In genomic region chr9:127154390-127155191, GRCh38 we compare ENCODE assay signal across 9 cellular contexts. TPM values are rescaled to one million over a fixed set of nuclear protein-coding genes. Genes with fewer than 3 reads are reported as not detected.
DNase-seq lines count a peak whose midpoint lies in the region; ATAC-seq and TF ChIP-seq lines count a peak whose summit lies in the region.
"Had no signal": no experiment of that assay in that cellular context is flagged by ENCODE, and none has a peak within 500 bp of the region (broad histone marks: within the 10 kb centered on the region; RNA-seq: fewer than 3 reads in every experiment).

No MANE protein-coding gene starts in this region.

- no peak overlapping the region for H2AFZ ChIP-seq in mesenchymal stem cell (ENCODE audit: low read depth, low read length)

- no peaks in the 10 kb centered on the region for H3K36me3 ChIP-seq in mesenchymal stem cell (ENCODE audit: control insufficient read depth in 1 of 2, insufficient read depth in 2 of 2, low read depth in 1 of 2, low read length in 2 of 2)

- peaks cover 9% of the 10 kb centered on the region for H3K4me1 ChIP-seq in mesenchymal stem cell (ENCODE audit: control insufficient read depth, insufficient read depth, low read depth, low read length)

- peak overlapping the region; percentile 69 for H3K9ac ChIP-seq in mesenchymal stem cell (ENCODE audit: low read length)

- no peak for DNase-seq in CD4-positive, alpha-beta T cell
- DNase-seq in anterior cingulate cortex (lab: John Stamatoyannopoulos, UW): peak in 33 of 58 donors; percentile 25 to 75 (median 42)
- no peak for DNase-seq in mesenchymal stem cell
- DNase-seq in NCI-H774 (lab: John Stamatoyannopoulos, UW): no peak
- DNase-seq in cerebellar nuclear complex (lab: John Stamatoyannopoulos, UW): no peak
- DNase-seq in DMS114 treated with DMSO at 0.1 percent for 48 hours (lab: John Stamatoyannopoulos, UW; ENCODE audit: unreplicated experiment): no peak

- CTCF ChIA-PET in CD4-positive, alpha-beta T cell (lab: Charles Lee): interaction anchor here (1.5 kb wide), 1 partner anchor 36 kb away, joined by 3 read pairs; no protein-coding TSS in a partner anchor

- no peak overlapping the region for H4K91ac ChIP-seq in mesenchymal stem cell (ENCODE audit: low read length)

- WGBS in mesenchymal stem cell: 91% methylated on average over 13 of the region's 13 CpGs

- H3K27me3 Mint-ChIP-seq in CD4-positive, alpha-beta T cell: peaks cover 4% of the 10 kb centered on the region

- no peak overlapping the region for H3K27ac Mint-ChIP-seq in CD4-positive, alpha-beta T cell

- H3K9me3 ChIP-seq in CD4-positive, alpha-beta T cell (ENCODE audit: control insufficient read depth, low read length): no peaks in the 10 kb centered on the region
- no peaks in the 10 kb centered on the region for H3K9me3 ChIP-seq in mesenchymal stem cell (ENCODE audit: control insufficient read depth, low read length)

- H3K79me1 ChIP-seq in mesenchymal stem cell (replicated peaks; ENCODE audit: low read length, poor library complexity, severe bottlenecking): no peaks in the 10 kb centered on the region

- H3K4me3 ChIP-seq in mesenchymal stem cell (ENCODE audit: insufficient read depth in 1 of 2, low read depth in 1 of 2, low read length in 2 of 2): peak overlapping the region in 1 of 2 experiments; percentile 54

- H3K27me3 ChIP-seq in CD4-positive, alpha-beta T cell (ENCODE audit: control insufficient read depth, insufficient read depth, low read length): no peaks in the 10 kb centered on the region
- peaks cover 0 to 13% of the 10 kb centered on the region in 2 experiments for H3K27me3 ChIP-seq in mesenchymal stem cell (ENCODE audit: control insufficient read depth in 1 of 2, insufficient read depth in 1 of 2, low read length in 2 of 2)

- H3K4me3 Mint-ChIP-seq in CD4-positive, alpha-beta T cell: peak overlapping the region; percentile 25
- H3K4me3 Mint-ChIP-seq: activated naive CD8-positive, alpha-beta T cell had no signal

- H4K8ac ChIP-seq in mesenchymal stem cell (ENCODE audit: low read length): no peak overlapping the region

- no peak overlapping the region for H3K27ac ChIP-seq in CD4-positive, alpha-beta T cell (ENCODE audit: low read depth, low read length)
- H3K27ac ChIP-seq in mesenchymal stem cell (ENCODE audit: low read length, poor library complexity, severe bottlenecking): no peak overlapping the region

- no peak overlapping the region for H2BK15ac ChIP-seq in mesenchymal stem cell (ENCODE audit: low read depth, poor library complexity, severe bottlenecking)

- ATAC-seq in CD4-positive, alpha-beta T cell (ENCODE audit: poor library complexity): peak; percentile 62
- ATAC-seq in HG02610 (IDR thresholded peaks at IDR 0.05; ENCODE audit: unreplicated experiment) (peak; percentile 61), HG02623 (IDR thresholded peaks at IDR 0.05; ENCODE audit: unreplicated experiment) (no peak)

- H3K36me3 Mint-ChIP-seq in CD4-positive, alpha-beta T cell (ENCODE audit: low read depth): no peaks in the 10 kb centered on the region
- H3K36me3 Mint-ChIP-seq: activated naive CD8-positive, alpha-beta T cell had no signal

- H2BK12ac ChIP-seq in mesenchymal stem cell (ENCODE audit: low read length in 2 of 2): no peak overlapping the region

- POLR2A ChIA-PET in CD4-positive, alpha-beta T cell (lab: Charles Lee): interaction anchor here (1.0 kb wide), 1 partner anchor 25 kb away, joined by 3 read pairs; no protein-coding TSS in a partner anchor

- no peaks in the 10 kb centered on the region for H3K9me3 Mint-ChIP-seq in CD4-positive, alpha-beta T cell

- intact Hi-C loops in CD4-positive, alpha-beta T cell (cut with DNase I, micrococcal nuclease): no loop called here

- H3K14ac ChIP-seq in mesenchymal stem cell (ENCODE audit: low read length in 2 of 2): no peak overlapping the region

- H2BK120ac ChIP-seq in mesenchymal stem cell (ENCODE audit: low read depth, low read length): no peak overlapping the region

- no peak overlapping the region for H3K4me2 ChIP-seq in mesenchymal stem cell (ENCODE audit: low read length, poor library complexity, severe bottlenecking)

- H3K4ac ChIP-seq in mesenchymal stem cell (ENCODE audit: low read depth in 1 of 2, low read length in 2 of 2): no peak overlapping the region

- peaks cover 15% of the 10 kb centered on the region for H3K4me1 Mint-ChIP-seq in CD4-positive, alpha-beta T cell (ENCODE audit: low read depth)

- H3K18ac ChIP-seq in mesenchymal stem cell (ENCODE audit: low read depth in 1 of 2, low read length in 2 of 2): no peak overlapping the region

- no peak for TF ChIP-seq CTCF in CD4-positive, alpha-beta T cell (IDR thresholded peaks at IDR 0.05)

- H3K23ac ChIP-seq in mesenchymal stem cell (ENCODE audit: low read length in 2 of 2): no peak overlapping the region

- no peak overlapping the region for H2AK5ac ChIP-seq in mesenchymal stem cell (ENCODE audit: low read length, severe bottlenecking)

- no peak overlapping the region for H2BK5ac ChIP-seq in mesenchymal stem cell (ENCODE audit: low read depth, low read length, poor library complexity, severe bottlenecking)

RNA-seq across cellular contexts. Expression of gene ANGPTL2, which starts 32.2 kb away (rescaled TPM):
- not detected for total RNA-seq in CD4-positive, alpha-beta T cell
- 40.8 TPM for polyA plus RNA-seq in mesenchymal stem cell (2013, experiment 1 of 2)
- 41.1 TPM for polyA plus RNA-seq in mesenchymal stem cell (2013, experiment 2 of 2)

Comparison
In these comparisons a context has a peak if more than half of its experiments do, and no peak if none do; other contexts are left out.
1. DNase-seq: peak in anterior cingulate cortex (33 of 58); none in CD4-positive, alpha-beta T cell (0 of 10), mesenchymal stem cell (single experiment), NCI-H774 (single experiment), cerebellar nuclear complex (0 of 2) and DMS114 treated with DMSO at 0.1 percent for 48 hours (single experiment).